In the genomic region with DNA sequence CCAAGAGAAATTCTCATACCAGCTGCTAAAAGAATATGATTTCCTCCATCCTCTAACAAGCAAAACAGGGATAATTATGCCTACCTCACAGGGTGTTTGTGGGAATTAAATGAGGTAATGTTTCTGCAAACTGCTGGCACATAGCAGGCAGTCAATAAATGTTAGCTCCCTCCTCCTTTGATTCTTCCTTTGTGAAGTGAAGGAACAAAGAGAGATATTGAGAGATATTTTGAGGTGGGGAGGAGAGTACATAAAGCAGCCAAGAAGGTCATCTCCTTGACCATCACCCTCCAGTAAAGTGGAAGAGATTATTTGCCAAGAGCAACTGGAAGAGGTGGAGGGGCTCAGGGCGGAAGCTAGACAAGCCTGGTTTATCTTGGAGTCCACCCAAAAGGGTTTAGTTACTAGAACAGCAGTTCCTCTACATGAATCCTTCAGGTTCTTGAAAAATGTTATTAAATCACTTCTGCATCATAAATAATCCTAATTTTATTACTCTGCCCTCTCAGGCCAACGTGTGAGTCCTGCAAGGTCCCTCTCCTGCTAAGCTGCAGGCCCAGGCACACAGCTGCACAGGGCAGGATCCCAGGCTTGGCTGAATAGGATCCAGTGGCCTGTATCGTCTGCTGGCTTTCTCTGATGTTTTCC, we compare ENCODE assay signal across 19 cellular contexts. TPM values are rescaled to one million over a fixed set of nuclear protein-coding genes. Genes with fewer than 3 reads are reported as not detected.
DNase-seq lines count a peak whose midpoint lies in the region; ATAC-seq and TF ChIP-seq lines count a peak whose summit lies in the region.
"Had no signal": no experiment of that assay in that cellular context is flagged by ENCODE, and none has a peak within 500 bp of the region (broad histone marks: within the 10 kb centered on the region; RNA-seq: fewer than 3 reads in every experiment).

No MANE protein-coding gene starts in this region.

- H3K36me3 ChIP-seq in colonic mucosa: no peaks in the 10 kb centered on the region
- H3K36me3 ChIP-seq: BLaER1, SJSA1, tibial nerve had no signal

- H3K4me1 ChIP-seq in right cardiac atrium (ENCODE audit: control insufficient read depth, insufficient read depth, low read length) (no peaks in the 10 kb centered on the region), colonic mucosa (no peaks in the 10 kb centered on the region)
- H3K4me1 ChIP-seq: SJSA1 had no signal

- H3K27me3 ChIP-seq in right cardiac atrium (ENCODE audit: control insufficient read depth, insufficient read depth) (no peaks in the 10 kb centered on the region), colonic mucosa (no peaks in the 10 kb centered on the region)
- H3K27me3 ChIP-seq: BLaER1, SJSA1, tibial nerve had no signal

- TF ChIP-seq CTCF in colonic mucosa (IDR thresholded peaks at IDR 0.05): no peak

- no peak overlapping the region for H3K9ac ChIP-seq in colonic mucosa (ENCODE audit: low read depth in 2 of 2, low read length in 2 of 2)
- H3K9ac ChIP-seq: BLaER1 had no signal

- no peak overlapping the region for H3K4me3 ChIP-seq in right cardiac atrium (ENCODE audit: low read length)
- no peak overlapping the region for H3K4me3 ChIP-seq in skeletal muscle cell (ENCODE audit: low read depth, low read length)
- H3K4me3 ChIP-seq in colonic mucosa: no peak overlapping the region
- H3K4me3 ChIP-seq: BLaER1, GM12878, SJSA1, tibial nerve had no signal

- DNase-seq in LHCN-M2 (ENCODE audit: low read depth): peak; percentile 21
- peak; percentile 11 for DNase-seq in SK-N-DZ (ENCODE audit: low spot score)
- peak; percentile 23 to 71 (median 55) for DNase-seq in right cardiac atrium
- DNase-seq in skeletal muscle cell (ENCODE audit: low read depth): peak; percentile 30
- no peak for DNase-seq in colonic mucosa
- DNase-seq in NCI-H510A treated with DMSO at 0.1 percent for 48 hours (lab: John Stamatoyannopoulos, UW): no peak
- DNase-seq: activated CD4-positive, alpha-beta T cell treated with anti-CD3 and anti-CD28 coated beads, Interleukin-2, amount 10 ng/mL, durations not matched to agents 7 days and 5 days; amygdala; effector memory CD8-positive, alpha-beta T cell; immature natural killer cell; Kasumi-1; NK-92 treated with Interleukin-12 subunit alpha and Interleukin-12 subunit beta, amount 100 ng/mL, for 24 hours; stimulated activated CD4-positive, alpha-beta T cell treated with anti-CD3 and anti-CD28 coated beads, Interleukin-2, amount 100 ng/mL, for 24 hours had no signal

- H3K27ac ChIP-seq in right cardiac atrium (ENCODE audit: low read length) (no peak overlapping the region), colonic mucosa (no peak overlapping the region)
- H3K27ac ChIP-seq: BLaER1, SJSA1 had no signal

- ATAC-seq in right cardiac atrium (peak; percentile 73 to 95), GM18861 (IDR thresholded peaks at IDR 0.05; ENCODE audit: unreplicated experiment) (no peak)
- ATAC-seq: effector memory CD8-positive, alpha-beta T cell; GM12878 had no signal

- no peaks in the 10 kb centered on the region for H3K9me3 ChIP-seq in right cardiac atrium (ENCODE audit: control insufficient read depth, low read length)
- H3K9me3 ChIP-seq in colonic mucosa: no peaks in the 10 kb centered on the region
- H3K9me3 ChIP-seq: BLaER1, SJSA1, tibial nerve had no signal

- 42% methylated on average over 3 of the region's 3 CpGs for WGBS in right cardiac atrium

- intact Hi-C loops in right cardiac atrium (cut with DNase I): no loop called here
- intact Hi-C loops in colonic mucosa (cut with DNase I): no loop called here

RNA-seq across cellular contexts. Expression of a gene that starts 35.0 kb away (rescaled TPM):
- total RNA-seq in LHCN-M2 (2014; rRNA removed): 39.5 and 40.3 TPM in 2 replicates
- polyA plus RNA-seq in LHCN-M2 (2012): 17.5 TPM
- 42.8 and 52.4 TPM in 2 replicates for polyA plus RNA-seq in SK-N-DZ (2014; cell fraction: cytosol; rRNA removed)
- polyA plus RNA-seq in SK-N-DZ (2014; cell fraction: nucleus; rRNA removed): 33.3 and 37.3 TPM in 2 replicates
- 10 to 100 TPM; 14.9 to 18.4 (median 16.0) TPM for total RNA-seq in right cardiac atrium
- 14.8 TPM for polyA plus RNA-seq in right cardiac atrium
- 10 to 100 TPM; 43.8 to 54.8 TPM for total RNA-seq in colonic mucosa
- total RNA-seq: activated T-helper 1 cell treated with anti-CD3 and anti-CD28 coated beads, Interleukin-12 subunit alpha, Interleukin-12 subunit beta, Interleukin-2, Interleukin-4 antibody, amounts not matched to agents 30 ng/mL and 10 ng/mL and 1 ng/mL, durations not matched to agents 14 hours and 24 hours and 36 hours had no signal

Comparison
In these comparisons a context has a peak if more than half of its experiments do, and no peak if none do; other contexts are left out.
1. DNase-seq: peak in LHCN-M2 (single experiment), SK-N-DZ (single experiment), right cardiac atrium (3 of 3) and skeletal muscle cell (single experiment); none in colonic mucosa (single experiment) and NCI-H510A treated with DMSO at 0.1 percent for 48 hours (single experiment).